ENCODE assay signal across 8 cellular contexts in the genomic region with DNA sequence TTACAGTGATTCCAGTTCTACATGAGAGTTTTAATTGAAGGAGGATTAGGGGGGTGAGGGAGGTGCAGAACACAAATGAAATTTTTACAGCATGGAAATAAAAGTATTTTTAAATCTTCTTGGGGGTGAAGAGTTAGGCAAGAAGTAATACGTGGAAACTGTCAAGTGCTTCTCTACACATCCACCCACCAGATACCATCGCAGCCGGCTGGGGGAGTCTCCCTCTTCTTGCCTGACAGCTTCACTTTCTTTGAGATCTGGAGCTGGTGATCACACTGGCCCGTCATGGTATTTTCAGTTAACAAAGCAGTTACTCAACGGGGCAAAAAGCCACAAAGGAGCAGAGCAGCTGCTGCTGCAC. TPM values are rescaled to one million over a fixed set of nuclear protein-coding genes. Genes with fewer than 3 reads are reported as not detected.
DNase-seq lines count a peak whose midpoint lies in the region; ATAC-seq and TF ChIP-seq lines count a peak whose summit lies in the region.

No MANE protein-coding gene starts in this region.

- H3K9me3 ChIP-seq in tibial artery: no peaks in the 10 kb centered on the region

- H3K4me1 Mint-ChIP-seq in activated naive CD8-positive, alpha-beta T cell treated with anti-CD3 and anti-CD28 coated beads for 36 hours: peaks cover 48% of the 10 kb centered on the region

- peak overlapping the region; percentile 87 to 91 for H3K4me3 ChIP-seq in tibial artery

- H3K27ac Mint-ChIP-seq in activated naive CD8-positive, alpha-beta T cell treated with anti-CD3 and anti-CD28 coated beads for 36 hours: peak overlapping the region; percentile 98

- H3K36me3 Mint-ChIP-seq in activated naive CD8-positive, alpha-beta T cell treated with anti-CD3 and anti-CD28 coated beads for 36 hours: peaks cover 6% of the 10 kb centered on the region

- TF ChIP-seq CTCF in tibial artery (IDR thresholded peaks at IDR 0.05): no peak

- H3K9me3 Mint-ChIP-seq in activated naive CD8-positive, alpha-beta T cell treated with anti-CD3 and anti-CD28 coated beads for 36 hours: no peaks in the 10 kb centered on the region

- H3K36me3 ChIP-seq in tibial artery: no peaks in the 10 kb centered on the region

- intact Hi-C loops in tibial artery (cut with DNase I; ENCODE audit: low total_unique reads): loop anchor here (5.0 to 10.0 kb wide), 2 partner anchors 454 to 608 kb away; partner anchors contain the start of gene MSANTD3

- no peak for ATAC-seq in HG03159 (IDR thresholded peaks at IDR 0.05; ENCODE audit: unreplicated experiment)
- no peak for ATAC-seq in GM18861 (IDR thresholded peaks at IDR 0.05; ENCODE audit: unreplicated experiment)

- peak overlapping the region; percentile 98 for H3K27ac ChIP-seq in layer of hippocampus (ENCODE audit: low read depth, low read length)
- H3K27ac ChIP-seq in tibial artery: peak overlapping the region; percentile 97 to 99

- no peaks in the 10 kb centered on the region for H3K27me3 ChIP-seq in layer of hippocampus (ENCODE audit: control insufficient read depth, insufficient read depth, low read length)
- H3K27me3 ChIP-seq in tibial artery: no peaks in the 10 kb centered on the region

- H3K27me3 Mint-ChIP-seq in activated naive CD8-positive, alpha-beta T cell treated with anti-CD3 and anti-CD28 coated beads for 36 hours: no peaks in the 10 kb centered on the region

- H3K4me3 Mint-ChIP-seq in activated naive CD8-positive, alpha-beta T cell treated with anti-CD3 and anti-CD28 coated beads for 36 hours: peak overlapping the region; percentile 96

- DNase-seq in stimulated activated CD4-positive, alpha-beta T cell treated with anti-CD3 and anti-CD28 coated beads, Interleukin-2, amount 100 ng/mL, for 4 hours (ENCODE audit: low read depth): peak; percentile 87
- DNase-seq in stimulated activated CD4-positive, alpha-beta T cell treated with anti-CD3 and anti-CD28 coated beads, Interleukin-2, amount 100 ng/mL, for 24 hours: no peak
- DNase-seq in activated naive CD8-positive, alpha-beta T cell treated with anti-CD3 and anti-CD28 coated beads for 36 hours: no peak
- DNase-seq in tibial artery: no peak
- DNase-seq in RKO (ENCODE audit: low spot score): no peak

- H3K4me1 ChIP-seq in tibial artery: peaks cover 0 to 23% (median 8%) of the 10 kb centered on the region in 4 donors

RNA-seq across cellular contexts. Expression of gene NR4A3, which starts 2.6 kb away (rescaled TPM):
- total RNA-seq in activated naive CD8-positive, alpha-beta T cell treated with anti-CD3 and anti-CD28 coated beads for 36 hours: 10 to 100 TPM; 35.7 to 36.9 TPM
